In the genomic region with DNA sequence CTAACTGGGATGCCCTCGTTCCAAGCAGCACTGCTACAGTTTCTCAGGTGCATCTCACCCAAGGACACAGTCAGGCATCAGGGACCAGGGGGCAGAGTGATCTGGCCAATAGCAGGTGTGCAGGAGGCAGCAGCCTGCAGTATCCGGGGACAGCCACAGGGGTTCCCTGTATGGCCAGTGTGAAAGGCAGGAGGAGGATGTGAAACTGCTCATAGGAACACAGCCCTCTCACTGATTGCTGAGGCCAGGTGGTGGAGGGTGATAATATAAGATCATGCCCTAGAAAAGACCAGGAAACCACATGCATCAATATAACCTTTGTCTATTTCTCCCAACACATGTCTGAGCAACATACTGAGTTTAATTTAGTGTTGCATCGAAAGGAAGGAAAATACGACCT, we compare ENCODE assay signal across 8 cellular contexts.
DNase-seq lines count a peak whose midpoint lies in the region; ATAC-seq and TF ChIP-seq lines count a peak whose summit lies in the region.

No MANE protein-coding gene starts in this region.

- H3K4me3 ChIP-seq in WI38 (ENCODE audit: low read depth, low read length) (no peak overlapping the region), lower leg skin (ENCODE audit: low read depth, poor library complexity, severe bottlenecking) (no peak overlapping the region)

- no peaks in the 10 kb centered on the region for H3K9me3 Mint-ChIP-seq in nephron progenitor cell

- TF ChIP-seq CTCF in GM12873 (IDR thresholded peaks at IDR 0.05; ENCODE audit: insufficient read depth, low read depth, low read length, missing control alignments) (peak; percentile 88), WI38 (IDR thresholded peaks at IDR 0.05; ENCODE audit: low read depth, low read length) (peak; percentile 36; the same call in 1 of the 2 replicates), lower leg skin (IDR thresholded peaks at IDR 0.05) (no peak), nephron progenitor cell (IDR thresholded peaks at IDR 0.05) (no peak)

- H3K4me1 Mint-ChIP-seq in nephron progenitor cell, result no peaks in the 10 kb centered on the region

- no peaks in the 10 kb centered on the region for H3K36me3 Mint-ChIP-seq in nephron progenitor cell (ENCODE audit: low read depth)

- H3K4me3 Mint-ChIP-seq in nephron progenitor cell, result no peak overlapping the region

- H3K27ac Mint-ChIP-seq in nephron progenitor cell, result no peak overlapping the region

- no peaks in the 10 kb centered on the region for H3K27me3 Mint-ChIP-seq in nephron progenitor cell (ENCODE audit: low read depth, poor library complexity)

- ATAC-seq in GM21423 (IDR thresholded peaks at IDR 0.05; ENCODE audit: unreplicated experiment) (peak; percentile 100), HG03469 (IDR thresholded peaks at IDR 0.05; ENCODE audit: unreplicated experiment) (peak; percentile 100)

- intact Hi-C loops in lower leg skin (cut with DNase I; ENCODE audit: low total_unique reads) (no loop called here), posterior cingulate gyrus (cut with DNase I) (no loop called here)

- TF ChIP-seq POLR2A in lower leg skin (IDR thresholded peaks at IDR 0.05), result no peak

- WGBS in lower leg skin, 2 donors, result 61 to 68% methylated on average over 3 to 4 of the region's 4 CpGs

- DNase-seq in NCI-H1436 (lab: John Stamatoyannopoulos, UW) (no peak), lower leg skin (ENCODE audit: low spot score in 2 of 2) (no peak), nephron progenitor cell (no peak), posterior cingulate gyrus (no peak)

Comparison
In these comparisons a context has a peak if more than half of its experiments do, and no peak if none do; other contexts are left out.
1. CTCF ChIP-seq: peak in GM12873 (single experiment) and WI38 (single experiment); none in lower leg skin (0 of 3) and nephron progenitor cell (single experiment).